8 cellular contexts compared by ENCODE assay signal in the genomic region with DNA sequence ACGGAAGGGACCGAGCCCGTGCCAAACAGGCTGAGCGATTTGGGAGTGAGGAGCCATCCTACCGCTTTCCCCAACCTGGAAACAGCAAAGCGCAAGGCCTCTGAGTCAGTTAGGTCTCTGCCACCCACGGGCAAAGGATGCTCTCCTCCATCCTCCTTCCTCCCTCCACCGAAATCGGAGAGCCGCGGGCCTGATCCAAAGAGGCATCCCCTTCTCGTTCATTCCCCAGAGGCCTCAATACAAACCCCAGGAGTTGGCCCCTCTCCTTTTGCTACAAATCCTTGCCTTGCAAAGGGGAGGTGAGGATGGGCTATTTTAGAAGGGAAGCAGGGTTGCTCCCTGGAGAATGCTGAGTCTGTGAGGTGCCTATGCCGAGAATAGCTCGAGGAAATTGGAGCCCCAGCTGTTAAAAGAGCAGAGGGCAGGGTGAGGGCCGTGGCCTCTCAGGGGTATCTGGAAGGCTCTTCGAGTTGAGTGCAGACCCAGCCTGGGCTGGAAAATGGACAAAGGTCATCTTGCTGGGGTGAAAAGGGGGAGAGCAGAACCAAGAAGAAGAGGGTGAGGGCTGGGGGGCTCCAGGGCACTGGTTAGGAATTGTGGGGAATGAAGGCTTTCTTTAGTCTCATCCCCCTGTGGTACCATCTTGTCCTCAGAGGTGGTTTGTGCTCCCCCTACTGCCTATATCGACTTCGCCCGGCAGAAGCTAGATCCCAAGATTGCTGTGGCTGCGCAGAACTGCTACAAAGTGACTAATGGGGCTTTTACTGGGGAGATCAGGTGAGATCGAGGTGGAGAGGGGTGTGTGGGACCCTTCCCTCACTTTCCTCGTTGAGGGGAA. TPM values are rescaled to one million over a fixed set of nuclear protein-coding genes. Genes with fewer than 3 reads are reported as not detected.
DNase-seq lines count a peak whose midpoint lies in the region; ATAC-seq, FAIRE-seq and TF ChIP-seq lines count a peak whose summit lies in the region.

No MANE protein-coding gene starts in this region.

- no peaks in the 10 kb centered on the region for H3K27me3 Mint-ChIP-seq in activated CD8-positive, alpha-beta memory T cell treated with anti-CD3 and anti-CD28 coated beads, Interleukin-2, amount 10 ng/mL, durations not matched to agents 7 days and 5 days
- peaks cover 15% of the 10 kb centered on the region for H3K27me3 Mint-ChIP-seq in neural crest cell (ENCODE audit: low read depth)

- peaks cover 47% of the 10 kb centered on the region for H3K4me1 Mint-ChIP-seq in activated CD8-positive, alpha-beta memory T cell treated with anti-CD3 and anti-CD28 coated beads, Interleukin-2, amount 10 ng/mL, durations not matched to agents 7 days and 5 days
- peaks cover 46% of the 10 kb centered on the region for H3K4me1 Mint-ChIP-seq in neural crest cell

- H2BK20ac ChIP-seq in H1 (ENCODE audit: low read length) = no peak overlapping the region

- H3K4me2 ChIP-seq in H1 (ENCODE audit: insufficient read depth in 1 of 2, low read depth in 2 of 2, low read length in 2 of 2) = peak overlapping the region; percentile 93 to 94

- H3K14ac ChIP-seq in H1 (ENCODE audit: insufficient read length) = no peak overlapping the region

- H3K4me3 Mint-ChIP-seq in activated CD8-positive, alpha-beta memory T cell treated with anti-CD3 and anti-CD28 coated beads, Interleukin-2, amount 10 ng/mL, durations not matched to agents 7 days and 5 days = peak overlapping the region; percentile 98
- peak overlapping the region; percentile 97 for H3K4me3 Mint-ChIP-seq in neural crest cell

- H3K9ac ChIP-seq in H1 (replicated peaks in 1 of 4; ENCODE audit: extremely low read depth in 1 of 4, low read depth in 3 of 4, low read length in 3 of 4) = peak overlapping the region; percentile 60 to 85 (median 82)

- H3K27ac Mint-ChIP-seq in activated CD8-positive, alpha-beta memory T cell treated with anti-CD3 and anti-CD28 coated beads, Interleukin-2, amount 10 ng/mL, durations not matched to agents 7 days and 5 days = peak overlapping the region; percentile 88
- H3K27ac Mint-ChIP-seq in neural crest cell (ENCODE audit: unreplicated experiment) = peak overlapping the region; percentile 83

- 14% methylated on average over 22 of the region's 22 CpGs; no CpG with 5 or more reads in 1 of the 2 experiments for WGBS in H1 (ENCODE audit: extremely low coverage in 1 of 2, insufficient coverage in 1 of 2, insufficient read length in 1 of 2, insufficient replicate concordance in 2 of 2, low coverage in 1 of 2, low lambda C conversion rate in 2 of 2, missing lambda C conversion rate in 1 of 2), 2 experiments

- peak overlapping the region; percentile 74 for H3K56ac ChIP-seq in H1 (replicated peaks; ENCODE audit: insufficient read length, low read depth, low read length)

- H3K79me2 ChIP-seq in H1 (ENCODE audit: control insufficient read depth in 1 of 2, insufficient read depth in 2 of 2, low read length in 2 of 2) = peaks cover 0 to 22% of the 10 kb centered on the region in 2 experiments; a peak in 2 of 4 replicates

- no peak overlapping the region for H2AFZ ChIP-seq in H1 (ENCODE audit: low read length)

- TF ChIP-seq EP300 in H1 (IDR thresholded peaks at IDR 0.05; ENCODE audit: borderline replicate concordance in 1 of 2, low read depth in 2 of 2, low read length in 2 of 2) = no peak

- POLR2A ChIA-PET in H1 (lab: Charles Lee; ENCODE audit: partially characterized antibody) = interaction anchor here (0.5 to 18.9 kb wide), 47 partner anchors 8 to 336 kb away, joined by 3 to 588 read pairs (median 4); a partner anchor contains a TSS

- H2BK5ac ChIP-seq in H1 (ENCODE audit: low read depth, low read length) = peak overlapping the region; percentile 73; the same call in 1 of the 2 replicates

- no peaks in the 10 kb centered on the region for H3K27me3 ChIP-seq in H1 (replicated peaks in 1 of 4; ENCODE audit: control insufficient read depth in 3 of 4, extremely low read depth in 1 of 4, insufficient read depth in 3 of 4, low read length in 3 of 4)

- H3K9me3 ChIP-seq in H1 (ENCODE audit: insufficient read depth in 2 of 2, low read depth in 1 of 2, low read length in 1 of 2) = no peaks in the 10 kb centered on the region

- no peak for ATAC-seq in activated CD8-positive, alpha-beta memory T cell treated with anti-CD3 and anti-CD28 coated beads, Interleukin-2, amount 10 ng/mL, durations not matched to agents 7 days and 5 days
- ATAC-seq in HG03139 (IDR thresholded peaks at IDR 0.05; ENCODE audit: unreplicated experiment) (no peak), GM18517 (IDR thresholded peaks at IDR 0.05; ENCODE audit: unreplicated experiment) (no peak)

- H3K36me3 Mint-ChIP-seq in activated CD8-positive, alpha-beta memory T cell treated with anti-CD3 and anti-CD28 coated beads, Interleukin-2, amount 10 ng/mL, durations not matched to agents 7 days and 5 days = peaks cover 57% of the 10 kb centered on the region
- H3K36me3 Mint-ChIP-seq in neural crest cell (ENCODE audit: low read depth) = peaks cover 32% of the 10 kb centered on the region

- DNase-seq in activated CD8-positive, alpha-beta memory T cell treated with anti-CD3 and anti-CD28 coated beads, Interleukin-2, amount 10 ng/mL, durations not matched to agents 7 days and 5 days = no peak
- DNase-seq in activated CD8-positive, alpha-beta memory T cell treated with anti-CD3 and anti-CD28 coated beads, Interleukin-2, amount 50 U/mL, for 4 hours = no peak
- DNase-seq in H1 (ENCODE audit: low read depth in 1 of 2, low spot score in 2 of 2) = peak in 1 of 2 experiments; percentile 52
- DNase-seq in neural crest cell (ENCODE audit: low read depth, low spot score) = no peak
- DNase-seq in SHP77 treated with DMSO at 0.1 percent for 48 hours (lab: John Stamatoyannopoulos, UW) = no peak

- no peak overlapping the region for H2BK12ac ChIP-seq in H1 (ENCODE audit: low read depth, low read length)

- peaks cover 8 to 44% (median 22%) of the 10 kb centered on the region in 4 experiments for H3K36me3 ChIP-seq in H1 (ENCODE audit: control insufficient read depth in 2 of 4, insufficient read depth in 4 of 4, low read length in 3 of 4)

- peak overlapping the region; percentile 84 to 98 (median 86) for H3K4me3 ChIP-seq in H1 (ENCODE audit: extremely low read depth in 1 of 4, insufficient read depth in 2 of 4, low read depth in 3 of 4, low read length in 4 of 4)

- H3K79me1 ChIP-seq in H1 (ENCODE audit: low read depth, low read length) = 0 out of 2 replicates have a peak, but pooled peaks cover 4% of the 10 kb centered on the region

- H4K20me1 ChIP-seq in H1 (replicated peaks in 1 of 2; ENCODE audit: control insufficient read depth in 1 of 2, insufficient read depth in 2 of 2, low read length in 2 of 2) = peaks cover 25 to 30% of the 10 kb centered on the region in 2 experiments

- H2BK15ac ChIP-seq in H1 (ENCODE audit: low read length) = no peak overlapping the region

- H4K8ac ChIP-seq in H1 (ENCODE audit: extremely low read depth, insufficient read depth, low read length) = no peak overlapping the region

- H3K18ac ChIP-seq in H1 (ENCODE audit: extremely low read depth, low read length) = peak overlapping the region; percentile 85; the same call in 1 of the 2 replicates

- no peak for TF ChIP-seq RAD21 in H1 (IDR thresholded peaks at IDR 0.05 in 1 of 2, conservative IDR thresholded peaks at IDR 0.05 in 1 of 2; ENCODE audit: low read depth in 2 of 2, low read length in 2 of 2)

- peak overlapping the region; percentile 61 for H2BK120ac ChIP-seq in H1 (replicated peaks; ENCODE audit: low read depth, low read length)

- CTCF ChIA-PET in activated CD8-positive, alpha-beta memory T cell treated with anti-CD3 and anti-CD28 coated beads, Interleukin-2, amount 10 ng/mL, durations not matched to agents 7 days and 5 days (lab: Charles Lee) = interaction anchor here (0.8 to 4.9 kb wide), 31 partner anchors 8 to 263 kb away, joined by 3 to 55 read pairs (median 5); a partner anchor contains a TSS
- CTCF ChIA-PET in H1 (lab: Charles Lee; ENCODE audit: partially characterized antibody) = interaction anchor here (0.7 to 10.4 kb wide), 35 partner anchors 12 to 248 kb away, joined by 3 to 216 read pairs (median 7); a partner anchor contains a TSS

- TF ChIP-seq CTCF in H1 (IDR thresholded peaks at IDR 0.05; ENCODE audit: control extremely low read depth in 1 of 3, insufficient read depth in 1 of 3, low read depth in 1 of 3, low read length in 3 of 3) (peak in 1 of 3 experiments; percentile 28; a peak in 1 of 4 replicates), neural crest cell (conservative IDR thresholded peaks at IDR 0.05) (no peak)

- H3K4ac ChIP-seq in H1 (replicated peaks; ENCODE audit: insufficient read length, low read depth, low read length) = peak overlapping the region; percentile 92

- peak; percentile 5; the same call in 1 of the 2 replicates for TF ChIP-seq POLR2A in Raji (IDR thresholded peaks at IDR 0.05; ENCODE audit: insufficient read depth, low read depth, low read length)
- no peak for TF ChIP-seq POLR2A in H1 (IDR thresholded peaks at IDR 0.05; ENCODE audit: control extremely low read depth in 1 of 2, low read depth in 2 of 2, low read length in 2 of 2)

- peaks cover 7 to 48% (median 25%) of the 10 kb centered on the region in 4 experiments for H3K4me1 ChIP-seq in H1 (replicated peaks in 1 of 4; ENCODE audit: control insufficient read depth in 3 of 4, insufficient read depth in 4 of 4, low read length in 3 of 4)

- no peak overlapping the region for H2AK5ac ChIP-seq in H1 (ENCODE audit: low read depth, low read length)

- FAIRE-seq in H1 (lab: Jason Lieb, UNC) = no peak

- H3K9me3 Mint-ChIP-seq in activated CD8-positive, alpha-beta memory T cell treated with anti-CD3 and anti-CD28 coated beads, Interleukin-2, amount 10 ng/mL, durations not matched to agents 7 days and 5 days (ENCODE audit: low read depth) = no peaks in the 10 kb centered on the region
- no peaks in the 10 kb centered on the region for H3K9me3 Mint-ChIP-seq in neural crest cell

- H3K27ac ChIP-seq in H1 (ENCODE audit: low read depth, low read length) = peak overlapping the region; percentile 71; the same call in 1 of the 2 replicates

- no peak overlapping the region for H3K23ac ChIP-seq in H1 (ENCODE audit: insufficient read length)

- H4K5ac ChIP-seq in H1 (ENCODE audit: insufficient read length, low read depth, low read length) = peak overlapping the region; percentile 32

- H4K91ac ChIP-seq in H1 (replicated peaks; ENCODE audit: insufficient read length, low read length) = peak overlapping the region; percentile 0

- peaks cover 21% of the 10 kb centered on the region for H3K23me2 ChIP-seq in H1 (ENCODE audit: low read depth, low read length)

RNA-seq across cellular contexts. Expression of a gene that starts 1.1 kb away (rescaled TPM):
- 1,000 to 10,000 TPM; 1,086 to 1,277 TPM for total RNA-seq in activated CD8-positive, alpha-beta memory T cell treated with anti-CD3 and anti-CD28 coated beads, Interleukin-2, amount 10 ng/mL, durations not matched to agents 7 days and 5 days
- 902 and 910 TPM in 2 replicates for total RNA-seq in H1 (2021; fragmentation: NEBNext Ultra II Directional; extraction: Animal tissue kit (Norgen Biotek cat#: 25700))
- polyA plus RNA-seq in H1 (2011; rRNA removed) = 2,591 and 3,018 TPM in 2 replicates
- 1,965 TPM for polyA plus RNA-seq in H1 (2011; cell fraction: cytosol; rRNA removed)
- 2,364 TPM for polyA plus RNA-seq in H1 (2011; cell fraction: nucleus; rRNA removed)
- 941 to 1,281 TPM (median 1,168 TPM) in 4 replicates for polyA plus RNA-seq in H1 (2012, experiment 1 of 2)
- 1,637 TPM for polyA plus RNA-seq in H1 (2012, experiment 2 of 2)
- 844 TPM for polyA plus RNA-seq in H1 (2013, experiment 1 of 2)
- polyA plus RNA-seq in H1 (2013, experiment 2 of 2) = 780 TPM
- polyA minus RNA-seq in H1 (2011; rRNA and poly(A)+ RNA removed) = 2,114 and 2,462 TPM in 2 replicates
- polyA minus RNA-seq in H1 (2011; cell fraction: cytosol; rRNA and poly(A)+ RNA removed) = 467 TPM
- polyA minus RNA-seq in H1 (2011; cell fraction: nucleus; rRNA and poly(A)+ RNA removed) = 555 TPM
- 685 and 713 TPM in 2 replicates for total RNA-seq in neural crest cell

RNA-seq across cellular contexts. Expression of a gene that starts 4.7 kb away (rescaled TPM):
- 10 to 100 TPM; 10.5 to 14.4 TPM for total RNA-seq in activated CD8-positive, alpha-beta memory T cell treated with anti-CD3 and anti-CD28 coated beads, Interleukin-2, amount 10 ng/mL, durations not matched to agents 7 days and 5 days
- 13.0 and 13.9 TPM in 2 replicates for total RNA-seq in H1 (2021; fragmentation: NEBNext Ultra II Directional; extraction: Animal tissue kit (Norgen Biotek cat#: 25700))
- polyA plus RNA-seq in H1 (2011; rRNA removed) = 23.2 and 31.6 TPM in 2 replicates
- polyA plus RNA-seq in H1 (2011; cell fraction: cytosol; rRNA removed) = 24.2 TPM
- 22.2 TPM for polyA plus RNA-seq in H1 (2011; cell fraction: nucleus; rRNA removed)
- 9.9 to 18.8 TPM (median 17.2 TPM) in 4 replicates for polyA plus RNA-seq in H1 (2012, experiment 1 of 2)
- 15.5 TPM for polyA plus RNA-seq in H1 (2012, experiment 2 of 2)
- 7.8 TPM for polyA plus RNA-seq in H1 (2013, experiment 1 of 2)
- polyA plus RNA-seq in H1 (2013, experiment 2 of 2) = 7.7 TPM
- 4.0 and 5.7 TPM in 2 replicates for polyA minus RNA-seq in H1 (2011; rRNA and poly(A)+ RNA removed)
- polyA minus RNA-seq in H1 (2011; cell fraction: cytosol; rRNA and poly(A)+ RNA removed) = 7.4 TPM
- 9.1 TPM for polyA minus RNA-seq in H1 (2011; cell fraction: nucleus; rRNA and poly(A)+ RNA removed)
- total RNA-seq in neural crest cell = 6.2 and 7.0 TPM in 2 replicates

RNA-seq across cellular contexts. Expression of a gene that starts 16.5 kb away (rescaled TPM):
- total RNA-seq in activated CD8-positive, alpha-beta memory T cell treated with anti-CD3 and anti-CD28 coated beads, Interleukin-2, amount 10 ng/mL, durations not matched to agents 7 days and 5 days = 100 to 1,000 TPM in 1 of 2 experiments, 10 to 100 TPM in 1; 98.8 to 129 TPM
- 148 and 159 TPM in 2 replicates for total RNA-seq in H1 (2021; fragmentation: NEBNext Ultra II Directional; extraction: Animal tissue kit (Norgen Biotek cat#: 25700))
- 66.5 and 83.9 TPM in 2 replicates for polyA plus RNA-seq in H1 (2011; rRNA removed)
- polyA plus RNA-seq in H1 (2011; cell fraction: cytosol; rRNA removed) = 90.3 TPM
- 161 TPM for polyA plus RNA-seq in H1 (2011; cell fraction: nucleus; rRNA removed)
- polyA plus RNA-seq in H1 (2012, experiment 1 of 2) = 75.8 to 102 TPM (median 96.4 TPM) in 4 replicates
- polyA plus RNA-seq in H1 (2012, experiment 2 of 2) = 103 TPM
- polyA plus RNA-seq in H1 (2013, experiment 1 of 2) = 86.0 TPM
- polyA plus RNA-seq in H1 (2013, experiment 2 of 2) = 70.7 TPM
- polyA minus RNA-seq in H1 (2011; rRNA and poly(A)+ RNA removed) = 132 and 136 TPM in 2 replicates
- polyA minus RNA-seq in H1 (2011; cell fraction: cytosol; rRNA and poly(A)+ RNA removed) = 57.0 TPM
- polyA minus RNA-seq in H1 (2011; cell fraction: nucleus; rRNA and poly(A)+ RNA removed) = 43.7 TPM
- 172 and 173 TPM in 2 replicates for total RNA-seq in neural crest cell

RNA-seq across cellular contexts. Expression of a gene that starts 17.3 kb away (rescaled TPM):
- 100 to 1,000 TPM in 1 of 2 experiments, 10 to 100 TPM in 1; 89.1 to 125 TPM for total RNA-seq in activated CD8-positive, alpha-beta memory T cell treated with anti-CD3 and anti-CD28 coated beads, Interleukin-2, amount 10 ng/mL, durations not matched to agents 7 days and 5 days
- total RNA-seq in H1 (2021; fragmentation: NEBNext Ultra II Directional; extraction: Animal tissue kit (Norgen Biotek cat#: 25700)) = 47.4 and 47.7 TPM in 2 replicates
- polyA plus RNA-seq in H1 (2011; rRNA removed) = 71.2 and 77.0 TPM in 2 replicates
- polyA plus RNA-seq in H1 (2011; cell fraction: cytosol; rRNA removed) = 75.6 TPM
- 85.8 TPM for polyA plus RNA-seq in H1 (2011; cell fraction: nucleus; rRNA removed)
- polyA plus RNA-seq in H1 (2012, experiment 1 of 2) = 46.7 to 59.8 TPM (median 55.0 TPM) in 4 replicates
- polyA plus RNA-seq in H1 (2012, experiment 2 of 2) = 40.3 TPM
- 51.4 TPM for polyA plus RNA-seq in H1 (2013, experiment 1 of 2)
- 48.1 TPM for polyA plus RNA-seq in H1 (2013, experiment 2 of 2)
- 21.4 and 28.2 TPM in 2 replicates for polyA minus RNA-seq in H1 (2011; rRNA and poly(A)+ RNA removed)
- 27.6 TPM for polyA minus RNA-seq in H1 (2011; cell fraction: cytosol; rRNA and poly(A)+ RNA removed)
- 55.8 TPM for polyA minus RNA-seq in H1 (2011; cell fraction: nucleus; rRNA and poly(A)+ RNA removed)
- 67.9 and 71.7 TPM in 2 replicates for total RNA-seq in neural crest cell

RNA-seq across cellular contexts. Expression of a gene that starts 27.7 kb away (rescaled TPM):
- under 1 TPM in 1 of 2 experiments, not detected in 1; 0.12 TPM for total RNA-seq in activated CD8-positive, alpha-beta memory T cell treated with anti-CD3 and anti-CD28 coated beads, Interleukin-2, amount 10 ng/mL, durations not matched to agents 7 days and 5 days
- 9.0 and 9.9 TPM in 2 replicates for total RNA-seq in H1 (2021; fragmentation: NEBNext Ultra II Directional; extraction: Animal tissue kit (Norgen Biotek cat#: 25700))
- polyA plus RNA-seq in H1 (2011; rRNA removed) = 9.9 and 13.9 TPM in 2 replicates
- polyA plus RNA-seq in H1 (2011; cell fraction: cytosol; rRNA removed) = 12.7 TPM
- polyA plus RNA-seq in H1 (2011; cell fraction: nucleus; rRNA removed) = 82.1 TPM
- 10.9 to 15.6 TPM (median 13.3 TPM) in 4 replicates for polyA plus RNA-seq in H1 (2012, experiment 1 of 2)
- polyA plus RNA-seq in H1 (2012, experiment 2 of 2) = 7.5 TPM
- polyA plus RNA-seq in H1 (2013, experiment 1 of 2) = 5.5 TPM
- polyA plus RNA-seq in H1 (2013, experiment 2 of 2) = 4.9 TPM
- polyA minus RNA-seq in H1 (2011; rRNA and poly(A)+ RNA removed) = 5.6 and 5.7 TPM in 2 replicates
- polyA minus RNA-seq in H1 (2011; cell fraction: cytosol; rRNA and poly(A)+ RNA removed) = 6.0 TPM
- polyA minus RNA-seq in H1 (2011; cell fraction: nucleus; rRNA and poly(A)+ RNA removed) = 17.2 TPM
- total RNA-seq in neural crest cell = 21.2 and 22.2 TPM in 2 replicates
